Comparison of ENCODE assay signal across 37 cellular contexts in genomic region chr1:55222152-55222551, GRCh38.
"Had no signal": no experiment of that assay in that cellular context is flagged by ENCODE, and none has a peak within 500 bp of the region (broad histone marks: within the 10 kb centered on the region; RNA-seq: fewer than 3 reads in every experiment).

No MANE protein-coding gene starts in this region.

- FAIRE-seq: astrocyte, TTC549 had no signal

- DNase-seq: activated B cell treated with CpG ODN at 0.5 μM for 24 hours; activated CD4-positive, alpha-beta memory T cell treated with anti-CD3 and anti-CD28 coated beads for 36 hours; activated CD4-positive, alpha-beta T cell treated with anti-CD3 and anti-CD28 coated beads for 4 hours; activated CD4-positive, alpha-beta T cell treated with anti-CD3 and anti-CD28 coated beads, Interleukin-2, amount 50 U/mL, for 1 hour; activated CD4-positive, alpha-beta T cell treated with anti-CD3 and anti-CD28 coated beads, Interleukin-2, amount 50 U/mL, for 4 hours; activated CD4-positive, CD25-positive, alpha-beta regulatory T cell treated with anti-CD3 and anti-CD28 coated beads, Interleukin-2, amount 50 U/mL, for 72 hours; activated CD8-positive, alpha-beta memory T cell treated with anti-CD3 and anti-CD28 coated beads, Interleukin-2, amount 50 U/mL, for 4 hours; activated CD8-positive, alpha-beta T cell treated with anti-CD3 and anti-CD28 coated beads for 36 hours; activated effector memory CD4-positive, alpha-beta T cell treated with anti-CD3 and anti-CD28 coated beads, Interleukin-2, amount 50 U/mL, for 16 hours; activated gamma-delta T cell treated with Interleukin-2 at 50 U/mL for 16 hours; activated naive CD4-positive, alpha-beta T cell; activated naive CD4-positive, alpha-beta T cell treated with anti-CD3 and anti-CD28 coated beads for 36 hours; activated naive CD4-positive, alpha-beta T cell treated with anti-CD3 and anti-CD28 coated beads, Interleukin-2, amount 50 U/mL, for 16 hours; activated naive CD8-positive, alpha-beta T cell treated with anti-CD3 and anti-CD28 coated beads for 36 hours; activated T-cell treated with anti-CD3 and anti-CD28 coated beads for 4 hours; activated T-cell treated with anti-CD3 and anti-CD28 coated beads, Interleukin-2, amount 50 U/mL, for 1 hour; activated T-cell treated with anti-CD3 and anti-CD28 coated beads, Interleukin-2, amount 50 U/mL, for 4 hours; activated T-cell treated with anti-CD3 and anti-CD28 coated beads, Interleukin-2, amount 50 U/mL, for 72 hours; adrenal gland; amniotic stem cell; aorta; body of pancreas; brain microvascular endothelial cell; central memory CD4-positive, alpha-beta T cell; T-helper 1 cell; T-helper 2 cell; T-helper 9 cell had no signal

- H3K9me3 ChIP-seq: adrenal gland, body of pancreas, breast epithelium had no signal

- H3K27me3 ChIP-seq: adrenal gland, body of pancreas, brain microvascular endothelial cell, breast epithelium had no signal

- H3K27ac Mint-ChIP-seq: activated B cell treated with CpG ODN at 0.5 μM for 24 hours; activated CD4-positive, alpha-beta memory T cell treated with anti-CD3 and anti-CD28 coated beads for 36 hours; activated CD4-positive, alpha-beta T cell treated with anti-CD3 and anti-CD28 coated beads, Interleukin-2, amount 10 ng/mL, durations not matched to agents 24 days and 14 days; activated CD8-positive, alpha-beta T cell treated with anti-CD3 and anti-CD28 coated beads for 36 hours; activated naive CD4-positive, alpha-beta T cell treated with anti-CD3 and anti-CD28 coated beads for 36 hours; activated naive CD8-positive, alpha-beta T cell treated with anti-CD3 and anti-CD28 coated beads for 36 hours; activated T-cell treated with anti-CD3 and anti-CD28 coated beads, Interleukin-2, amount 50 U/mL, for 72 hours; activated T-helper 1 cell treated with anti-CD3 and anti-CD28 coated beads, Interleukin-12 subunit alpha, Interleukin-12 subunit beta, Interleukin-2, Interleukin-4 antibody, amounts not matched to agents 30 ng/mL and 10 ng/mL and 1 ng/mL, durations not matched to agents 14 hours and 24 hours and 36 hours; activated T-helper 17 cell treated with anti-CD3 and anti-CD28 coated beads, Interleukin-2, amount 50 U/mL, for 72 hours; T-helper 1 cell treated with Interleukin-12 subunit alpha and Interleukin-12 subunit beta and Interleukin-4 antibody, amounts not matched to agents 30 μg/mL and 1 μg/mL, for 36 hours; T-helper 2 cell treated with Interferon-gamma antibody and Interleukin-4, amounts not matched to agents 5 μg/mL and 100 μg/mL, for 36 hours had no signal

- H3K4me1 ChIP-seq: adrenal gland, body of pancreas, breast epithelium had no signal

- H3K36me3 ChIP-seq: adrenal gland, brain microvascular endothelial cell, breast epithelium had no signal

- H3K27ac ChIP-seq: adrenal gland, body of pancreas, brain microvascular endothelial cell, breast epithelium, VCaP had no signal

- H3K36me3 Mint-ChIP-seq: activated naive CD4-positive, alpha-beta T cell treated with anti-CD3 and anti-CD28 coated beads, Interleukin-2, amount 50 U/mL, for 72 hours; activated naive CD8-positive, alpha-beta T cell treated with anti-CD3 and anti-CD28 coated beads for 36 hours had no signal

- ATAC-seq: activated CD8-positive, alpha-beta T cell treated with anti-CD3 and anti-CD28 coated beads for 36 hours; activated naive CD4-positive, alpha-beta T cell treated with anti-CD3 and anti-CD28 coated beads, Interleukin-2, amount 50 U/mL, for 72 hours; activated T-cell treated with anti-CD3 and anti-CD28 coated beads, Interleukin-2, amount 50 U/mL, for 4 hours; activated T-cell treated with anti-CD3 and anti-CD28 coated beads, Interleukin-2, amount 50 U/mL, for 72 hours; activated T-helper 17 cell treated with anti-CD3 and anti-CD28 coated beads, Interleukin-2, amount 50 U/mL, for 72 hours; body of pancreas had no signal

- H3K9me3 Mint-ChIP-seq: activated B cell treated with CpG ODN at 0.5 μM for 24 hours; activated CD4-positive, alpha-beta memory T cell treated with anti-CD3 and anti-CD28 coated beads for 36 hours; activated CD4-positive, alpha-beta T cell treated with anti-CD3 and anti-CD28 coated beads, Interleukin-2, amount 10 ng/mL, durations not matched to agents 24 days and 14 days; activated CD8-positive, alpha-beta T cell treated with anti-CD3 and anti-CD28 coated beads for 36 hours; activated naive CD4-positive, alpha-beta T cell treated with anti-CD3 and anti-CD28 coated beads for 36 hours; activated naive CD8-positive, alpha-beta T cell treated with anti-CD3 and anti-CD28 coated beads for 36 hours; activated T-cell treated with anti-CD3 and anti-CD28 coated beads, Interleukin-2, amount 50 U/mL, for 4 hours; activated T-cell treated with anti-CD3 and anti-CD28 coated beads, Interleukin-2, amount 50 U/mL, for 72 hours; activated T-helper 17 cell treated with anti-CD3 and anti-CD28 coated beads, Interleukin-2, amount 50 U/mL, for 72 hours; T-helper 1 cell treated with Interleukin-12 subunit alpha and Interleukin-12 subunit beta and Interleukin-4 antibody, amounts not matched to agents 30 μg/mL and 1 μg/mL, for 36 hours; T-helper 2 cell treated with Interferon-gamma antibody and Interleukin-4, amounts not matched to agents 5 μg/mL and 100 μg/mL, for 36 hours had no signal

- H3K4me3 Mint-ChIP-seq: activated B cell treated with CpG ODN at 0.5 μM for 24 hours; activated CD4-positive, alpha-beta memory T cell treated with anti-CD3 and anti-CD28 coated beads for 36 hours; activated CD4-positive, alpha-beta T cell treated with anti-CD3 and anti-CD28 coated beads, Interleukin-2, amount 10 ng/mL, durations not matched to agents 24 days and 14 days; activated CD8-positive, alpha-beta T cell treated with anti-CD3 and anti-CD28 coated beads for 36 hours; activated naive CD4-positive, alpha-beta T cell treated with anti-CD3 and anti-CD28 coated beads for 36 hours; activated naive CD8-positive, alpha-beta T cell treated with anti-CD3 and anti-CD28 coated beads for 36 hours; activated T-cell treated with anti-CD3 and anti-CD28 coated beads, Interleukin-2, amount 50 U/mL, for 4 hours; activated T-cell treated with anti-CD3 and anti-CD28 coated beads, Interleukin-2, amount 50 U/mL, for 72 hours; activated T-helper 1 cell treated with anti-CD3 and anti-CD28 coated beads, Interleukin-12 subunit alpha, Interleukin-12 subunit beta, Interleukin-2, Interleukin-4 antibody, amounts not matched to agents 30 ng/mL and 10 ng/mL and 1 ng/mL, durations not matched to agents 14 hours and 24 hours and 36 hours; activated T-helper 17 cell treated with anti-CD3 and anti-CD28 coated beads, Interleukin-2, amount 50 U/mL, for 72 hours; T-helper 1 cell treated with Interleukin-12 subunit alpha and Interleukin-12 subunit beta and Interleukin-4 antibody, amounts not matched to agents 30 μg/mL and 1 μg/mL, for 36 hours; T-helper 2 cell treated with Interferon-gamma antibody and Interleukin-4, amounts not matched to agents 5 μg/mL and 100 μg/mL, for 36 hours had no signal

- H3K4me3 ChIP-seq: adrenal gland, body of pancreas, breast epithelium had no signal
